In genomic region chr5:173573126-173573960, GRCh38 we compare ENCODE assay signal across 8 cellular contexts. TPM values are rescaled to one million over a fixed set of nuclear protein-coding genes. Genes with fewer than 3 reads are reported as not detected.
DNase-seq lines count a peak whose midpoint lies in the region; ATAC-seq, FAIRE-seq and TF ChIP-seq lines count a peak whose summit lies in the region.

No MANE protein-coding gene starts in this region.

- H3K27ac Mint-ChIP-seq in nephron progenitor cell = no peak overlapping the region

- H3K4me1 Mint-ChIP-seq in activated T-cell treated with anti-CD3 and anti-CD28 coated beads, Interleukin-2, amount 50 U/mL, for 4 hours (ENCODE audit: low read depth) = peaks cover 5% of the 10 kb centered on the region
- peaks cover 42% of the 10 kb centered on the region for H3K4me1 Mint-ChIP-seq in nephron progenitor cell

- TF ChIP-seq CTCF in 22Rv1 (IDR thresholded peaks at IDR 0.05) (peak; percentile 98), OCI-LY3 (IDR thresholded peaks at IDR 0.05; ENCODE audit: low read depth, low read length) (peak; percentile 83), fibroblast of mammary gland (conservative IDR thresholded peaks at IDR 0.05; ENCODE audit: control insufficient read depth, insufficient read depth, low read depth, low read length) (peak; percentile 76), nephron progenitor cell (IDR thresholded peaks at IDR 0.05) (peak; percentile 97)

- H3K27me3 ChIP-seq in OCI-LY3 (ENCODE audit: low read depth, low read length) = peaks cover 31% of the 10 kb centered on the region

- no peaks in the 10 kb centered on the region for H3K36me3 Mint-ChIP-seq in activated T-cell treated with anti-CD3 and anti-CD28 coated beads, Interleukin-2, amount 50 U/mL, for 4 hours (ENCODE audit: insufficient read depth)
- no peaks in the 10 kb centered on the region for H3K36me3 Mint-ChIP-seq in nephron progenitor cell (ENCODE audit: low read depth)

- H3K27me3 Mint-ChIP-seq in activated T-cell treated with anti-CD3 and anti-CD28 coated beads, Interleukin-2, amount 50 U/mL, for 4 hours (ENCODE audit: low read depth) = peaks cover 22% of the 10 kb centered on the region
- H3K27me3 Mint-ChIP-seq in nephron progenitor cell (ENCODE audit: low read depth, poor library complexity) = peaks cover 11% of the 10 kb centered on the region

- peaks cover 4% of the 10 kb centered on the region for H3K9me3 Mint-ChIP-seq in activated T-cell treated with anti-CD3 and anti-CD28 coated beads, Interleukin-2, amount 50 U/mL, for 4 hours
- H3K9me3 Mint-ChIP-seq in nephron progenitor cell = peaks cover 12% of the 10 kb centered on the region

- no peak overlapping the region for H3K27ac ChIP-seq in 22Rv1
- H3K27ac ChIP-seq in OCI-LY3 (ENCODE audit: low read length) = no peak overlapping the region

- DNase-seq in GM12891 (ENCODE audit: insufficient read length, low spot score) (peak; percentile 71), fibroblast of mammary gland (ENCODE audit: low read depth) (peak; percentile 47), nephron progenitor cell (peak; percentile 88)
- DNase-seq in activated T-cell treated with anti-CD3 and anti-CD28 coated beads, Interleukin-2, amount 50 U/mL, for 4 hours = peak; percentile 59
- DNase-seq in stimulated activated naive CD4-positive, alpha-beta T cell treated with Interleukin-2 at 50 U/mL for 16 hours (lab: John Stamatoyannopoulos, UW) = peak; percentile 33

- no peaks in the 10 kb centered on the region for H3K79me2 ChIP-seq in OCI-LY3 (ENCODE audit: low read length)

- ATAC-seq in HG03432 (IDR thresholded peaks at IDR 0.05; ENCODE audit: unreplicated experiment) = peak; percentile 80
- ATAC-seq in activated T-cell treated with anti-CD3 and anti-CD28 coated beads, Interleukin-2, amount 50 U/mL, for 4 hours = peak; percentile 80 to 87

- peak; percentile 84 for FAIRE-seq in GM12891 (lab: Jason Lieb, UNC)

- H2AFZ ChIP-seq in OCI-LY3 (ENCODE audit: low read depth, low read length) = peak overlapping the region; percentile 75; the same call in 1 of the 2 replicates

- no peak overlapping the region for H3K4me3 Mint-ChIP-seq in activated T-cell treated with anti-CD3 and anti-CD28 coated beads, Interleukin-2, amount 50 U/mL, for 4 hours
- H3K4me3 Mint-ChIP-seq in nephron progenitor cell = no peak overlapping the region

- H3K4me3 ChIP-seq in OCI-LY3 (ENCODE audit: low read length) (peak overlapping the region; percentile 58), fibroblast of mammary gland (ENCODE audit: control insufficient read depth, low read depth, low read length) (peak overlapping the region; percentile 29)

- no peaks in the 10 kb centered on the region for H3K36me3 ChIP-seq in OCI-LY3 (replicated peaks; ENCODE audit: low read depth, low read length)

- no peaks in the 10 kb centered on the region for H3K9me3 ChIP-seq in OCI-LY3 (ENCODE audit: insufficient read depth, low read length)

- no peak overlapping the region for H3K9ac ChIP-seq in OCI-LY3 (ENCODE audit: low read length)

- no peaks in the 10 kb centered on the region for H4K20me1 ChIP-seq in OCI-LY3 (ENCODE audit: insufficient read depth, low read length)

- H3K4me1 ChIP-seq in OCI-LY3 (ENCODE audit: low read length) = peaks cover 4% of the 10 kb centered on the region

- H3K4me2 ChIP-seq in OCI-LY3 (ENCODE audit: low read length) = peak overlapping the region; percentile 85

- no peak for TF ChIP-seq POLR2A in GM12891 (IDR thresholded peaks at IDR 0.05; ENCODE audit: low read depth, low read length)

TF ChIP-seq in GM12891, 5 proteins besides CTCF, POLR2A, EP300 and RAD21:
- no peak for TF ChIP-seq POLR2AphosphoS5 (IDR thresholded peaks at IDR 0.05; ENCODE audit: low read depth, low read length)
- no peak for TF ChIP-seq PAX5 (IDR thresholded peaks at IDR 0.05; ENCODE audit: insufficient read depth, low read length, severe bottlenecking)
- no peak for TF ChIP-seq SPI1 (IDR thresholded peaks at IDR 0.05; ENCODE audit: low read depth, low read length)
- TF ChIP-seq TAF1 (IDR thresholded peaks at IDR 0.05; ENCODE audit: low read depth, low read length) = no peak
- no peak for TF ChIP-seq POU2F2 (IDR thresholded peaks at IDR 0.05; ENCODE audit: low read depth, low read length)

RNA-seq across cellular contexts. Expression of gene BOD1, which starts 43.1 kb away (rescaled TPM):
- 17.8 TPM for polyA plus RNA-seq in GM12891 (2012; ENCODE audit: low read depth, missing spikeins)
- total RNA-seq in activated T-cell treated with anti-CD3 and anti-CD28 coated beads, Interleukin-2, amount 50 U/mL, for 4 hours = 10 to 100 TPM; 24.8 to 29.5 (median 26.8) TPM

Comparison
In these comparisons a context has a peak if more than half of its experiments do, and no peak if none do; other contexts are left out.
1. DNase-seq: peak in every context shown above with its lines; median percentile 88 in nephron progenitor cell; 71 in GM12891; 59 in activated T-cell treated with anti-CD3 and anti-CD28 coated beads, Interleukin-2, amount 50 U/mL, for 4 hours; 47 in fibroblast of mammary gland; 33 in stimulated activated naive CD4-positive, alpha-beta T cell treated with Interleukin-2 at 50 U/mL for 16 hours.